16 cellular contexts compared by ENCODE assay signal in genomic region chr21:36908260-36908908, GRCh38. TPM values are rescaled to one million over a fixed set of nuclear protein-coding genes. Genes with fewer than 3 reads are reported as not detected.
A peak's percentile ranks its signal among the peaks of the same experiment; 100 is the strongest.
DNase-seq lines count a peak whose midpoint lies in the region; ATAC-seq and TF ChIP-seq lines count a peak whose summit lies in the region.
"Had no signal": no experiment of that assay in that cellular context is flagged by ENCODE, and none has a peak within 500 bp of the region (broad histone marks: within the 10 kb centered on the region; RNA-seq: fewer than 3 reads in every experiment).

No MANE protein-coding gene starts in this region.

- H3K27ac ChIP-seq in SJSA1, result peak overlapping the region; percentile 99
- H3K27ac ChIP-seq: BLaER1, parathyroid adenoma, SJCRH30, suprapubic skin had no signal

- H3K4me1 ChIP-seq in SJSA1 (replicated peaks), result peaks cover 36% of the 10 kb centered on the region
- H3K4me1 ChIP-seq: BLaER1, parathyroid adenoma, suprapubic skin had no signal

- peak; percentile 25 for DNase-seq in A172 (ENCODE audit: low spot score)
- peak; percentile 45 for DNase-seq in EL
- peak in 1 of 2 experiments; percentile 42 for DNase-seq in SJSA1 (ENCODE audit: low read depth in 1 of 2, low spot score in 2 of 2)
- peak; percentile 39 for DNase-seq in fibroblast of gingiva (ENCODE audit: low read depth)
- no peak for DNase-seq in NCI-H446 (lab: John Stamatoyannopoulos, UW)
- DNase-seq in NCI-H1417 treated with DMSO at 0.1 percent for 48 hours (lab: John Stamatoyannopoulos, UW), result no peak
- no peak for DNase-seq in islet precursor cell
- DNase-seq: activated CD8-positive, alpha-beta T cell treated with anti-CD3 and anti-CD28 coated beads for 36 hours; head of caudate nucleus; NCI-H2171; SJCRH30 had no signal

- no peaks in the 10 kb centered on the region for H3K9me3 ChIP-seq in SJSA1 (replicated peaks)
- H3K9me3 ChIP-seq: BLaER1, SJCRH30, suprapubic skin had no signal

- no peak for TF ChIP-seq POLR2A in GM18505 (IDR thresholded peaks at IDR 0.05; ENCODE audit: borderline replicate concordance, extremely low read depth, insufficient read depth, insufficient read length)

- ATAC-seq in GM18505 (IDR thresholded peaks at IDR 0.05; ENCODE audit: unreplicated experiment), result no peak
- ATAC-seq: activated CD8-positive, alpha-beta T cell treated with anti-CD3 and anti-CD28 coated beads for 36 hours; GM12878 had no signal

- peaks cover 3% of the 10 kb centered on the region; the same call in 1 of the 2 replicates for H3K36me3 ChIP-seq in SJSA1
- H3K36me3 ChIP-seq: BLaER1, SJCRH30, suprapubic skin had no signal

- no peak overlapping the region for H3K4me3 ChIP-seq in SJSA1
- H3K4me3 ChIP-seq: BLaER1, GM12878, SJCRH30, suprapubic skin had no signal

- no peaks in the 10 kb centered on the region for H3K27me3 ChIP-seq in SJSA1 (replicated peaks)
- H3K27me3 ChIP-seq: BLaER1, SJCRH30, suprapubic skin had no signal

RNA-seq across cellular contexts. Expression of gene HLCS, which starts 58.1 kb away (rescaled TPM):
- total RNA-seq in A172 (2014; rRNA removed; shearing (Covaris generic)), result 39.5 and 44.3 TPM in 2 replicates
- 12.7 and 20.9 TPM in 2 replicates for total RNA-seq in SJSA1 (2014; rRNA removed; shearing (Covaris generic))

Comparison
In these comparisons a context has a peak if more than half of its experiments do, and no peak if none do; other contexts are left out.
1. DNase-seq: peak in A172 (single experiment), EL (single experiment) and fibroblast of gingiva (single experiment); none in NCI-H446 (0 of 2), NCI-H1417 treated with DMSO at 0.1 percent for 48 hours (single experiment) and islet precursor cell (single experiment).